Comparison of ENCODE assay signal across 8 cellular contexts in genomic region chr16:67806428-67807147, GRCh38. TPM values are rescaled to one million over a fixed set of nuclear protein-coding genes. Genes with fewer than 3 reads are reported as not detected.
A peak's percentile ranks its signal among the peaks of the same experiment; 100 is the strongest.
DNase-seq lines count a peak whose midpoint lies in the region; ATAC-seq and TF ChIP-seq lines count a peak whose summit lies in the region.

Gene RANBP10, minus strand, starts transcription at chr16:67806560. Its CDS starts 24 bp downstream, at chr16:67806536.
Gene TSNAXIP1, plus strand, starts transcription at chr16:67806889. Its CDS starts 261 bp downstream, at chr16:67807150.

- H3K4me1 Mint-ChIP-seq in nephron, result peaks cover 10% of the 10 kb centered on the region

- no peaks in the 10 kb centered on the region for H3K9me3 Mint-ChIP-seq in nephron

- in situ Hi-C loops in G401 (cut with HindIII; ENCODE audit: low sequenced_read_pairs) (no loop called here), HAP-1 (cut with MboI; ENCODE audit: low sequenced_read_pairs) (no loop called here)

- H3K36me3 Mint-ChIP-seq in nephron (ENCODE audit: low read depth), result peaks cover 30% of the 10 kb centered on the region

- H3K4me3 Mint-ChIP-seq in nephron, result peak within 1 kb of the TSS; percentile 87 to 94 (median 90)

- peaks cover 8% of the 10 kb centered on the region for H3K4me1 ChIP-seq in HAP-1

- no peaks in the 10 kb centered on the region for H3K27me3 Mint-ChIP-seq in nephron (ENCODE audit: low read depth)

- no peaks in the 10 kb centered on the region for H3K9me3 ChIP-seq in HAP-1
- no peaks in the 10 kb centered on the region for H3K9me3 ChIP-seq in MG63

- TF ChIP-seq CTCF in nephron (IDR thresholded peaks at IDR 0.05; ENCODE audit: unreplicated experiment in 3 of 3), result no peak

- H3K27ac Mint-ChIP-seq in nephron, result peak within 1 kb of the TSS; percentile 42 to 86 (median 71)

- H3K4me3 ChIP-seq in HAP-1 (peak within 1 kb of the TSS; percentile 97), MG63 (peak within 1 kb of the TSS; percentile 87)

- ATAC-seq in stimulated activated naive CD8-positive, alpha-beta T cell treated with anti-CD3 and anti-CD28 coated beads, Interleukin-15, Interleukin-2, amounts not matched to agents 100 U/mL and 50 U/mL, for 24 hours, result peak; percentile 97

- H3K27me3 ChIP-seq in HAP-1 (ENCODE audit: low read depth) (no peaks in the 10 kb centered on the region), MG63 (no peaks in the 10 kb centered on the region)

- H3K36me3 ChIP-seq in HAP-1 (replicated peaks), result peaks cover 10% of the 10 kb centered on the region; the same call in 1 of the 2 replicates
- no peaks in the 10 kb centered on the region; the same call in 1 of the 2 replicates for H3K36me3 ChIP-seq in MG63

- DNase-seq in G401 (ENCODE audit: low spot score) (peak; percentile 100), HAP-1 (ENCODE audit: low spot score in 2 of 2) (peak; percentile 98 to 100), MG63 (peak; percentile 95), SHP77 (lab: John Stamatoyannopoulos, UW) (peak; percentile 98), activated gamma-delta T cell (lab: John Stamatoyannopoulos, UW) (peak; percentile 85), fibroblast of the conjunctiva (ENCODE audit: low read depth) (peak; percentile 99)
- peak; percentile 95 for DNase-seq in stimulated activated naive CD8-positive, alpha-beta T cell treated with anti-CD3 and anti-CD28 coated beads, Interleukin-15, Interleukin-2, amounts not matched to agents 100 U/mL and 50 U/mL, for 24 hours

RNA-seq across cellular contexts. Expression of gene RANBP10, which starts in this region (rescaled TPM):
- total RNA-seq in G401 (2014; rRNA removed; shearing (Covaris generic)), result 3.0 and 5.9 TPM in 2 replicates
- 0.79 and 1.8 TPM in 2 replicates for total RNA-seq in MG63 (2014; rRNA removed; shearing (Covaris generic); ENCODE audit: low replicate concordance)

RNA-seq across cellular contexts. Expression of gene TSNAXIP1, which starts in this region (rescaled TPM):
- total RNA-seq in G401 (2014; rRNA removed; shearing (Covaris generic)), result 0.49 and 0.95 TPM in 2 replicates
- total RNA-seq in MG63 (2014; rRNA removed; shearing (Covaris generic); ENCODE audit: low replicate concordance), result 1.4 TPM in 1 of 2 replicates, not detected in the other

Comparison
In these comparisons a context has a peak if more than half of its experiments do, and no peak if none do; other contexts are left out.
1. Peak in every context shown above with its lines: DNase-seq, ATAC-seq and H3K4me3 ChIP-seq.